8 cellular contexts compared by ENCODE assay signal in genomic region chr14:70317969-70318634, GRCh38.
DNase-seq lines count a peak whose midpoint lies in the region; ATAC-seq and FAIRE-seq lines count a peak whose summit lies in the region.

No MANE protein-coding gene starts in this region.

- DNase-seq in GM04504 (ENCODE audit: low read depth), result peak; percentile 17
- DNase-seq in NCI-H1105 (lab: John Stamatoyannopoulos, UW), result peak; percentile 34
- DNase-seq in amniotic stem cell (lab: John Stamatoyannopoulos, UW), result peak; percentile 3
- peak; percentile 74 for DNase-seq in inferior parietal cortex (ENCODE audit: extremely low spot score)
- peak; percentile 73 for DNase-seq in urothelium cell line (ENCODE audit: low spot score)
- DNase-seq in activated CD8-positive, alpha-beta memory T cell treated with anti-CD3 and anti-CD28 coated beads, Interleukin-2, amount 50 U/mL, for 4 hours, result no peak
- DNase-seq in activated effector memory CD4-positive, alpha-beta T cell treated with anti-CD3 and anti-CD28 coated beads, Interleukin-2, amount 50 U/mL, for 16 hours, result no peak

- ATAC-seq in GM18868 (IDR thresholded peaks at IDR 0.05; ENCODE audit: unreplicated experiment), result no peak

- peak; percentile 72 for FAIRE-seq in urothelium cell line (lab: Jason Lieb, UNC)

Comparison
In these comparisons a context has a peak if more than half of its experiments do, and no peak if none do; other contexts are left out.
1. DNase-seq: peak in GM04504 (single experiment), NCI-H1105 (single experiment), amniotic stem cell (single experiment), inferior parietal cortex (single experiment) and urothelium cell line (single experiment); none in activated CD8-positive, alpha-beta memory T cell treated with anti-CD3 and anti-CD28 coated beads, Interleukin-2, amount 50 U/mL, for 4 hours (single experiment) and activated effector memory CD4-positive, alpha-beta T cell treated with anti-CD3 and anti-CD28 coated beads, Interleukin-2, amount 50 U/mL, for 16 hours (single experiment).